ENCODE assay signal across 8 cellular contexts in the genomic region with DNA sequence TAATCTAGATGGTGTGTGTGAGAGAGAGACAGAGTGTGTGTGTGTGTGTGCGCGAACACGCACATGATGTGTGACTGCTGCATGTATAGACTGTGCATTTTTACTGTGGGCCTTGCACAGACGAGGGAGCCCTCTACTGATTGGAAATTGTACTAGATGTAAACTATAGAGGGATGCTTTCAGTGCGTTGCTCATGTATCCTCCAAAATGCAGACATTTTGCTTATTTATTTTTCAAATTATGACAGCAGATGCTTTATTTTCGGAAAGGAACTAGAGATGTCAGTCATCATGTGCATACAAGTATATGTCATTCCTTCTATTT.
DNase-seq lines count a peak whose midpoint lies in the region; ATAC-seq, FAIRE-seq and TF ChIP-seq lines count a peak whose summit lies in the region.

No MANE protein-coding gene starts in this region.

- no peaks in the 10 kb centered on the region for H3K4me1 Mint-ChIP-seq in astrocyte (ENCODE audit: low read depth, unreplicated experiment)

- dilution Hi-C loops in keratinocyte (cut with MboI; ENCODE audit: extremely low pct_ligation_motif_present, low sequenced_read_pairs): no loop called here

- no peaks in the 10 kb centered on the region for H3K36me3 Mint-ChIP-seq in astrocyte (ENCODE audit: low read depth, unreplicated experiment)

- no peaks in the 10 kb centered on the region for H3K9me1 ChIP-seq in keratinocyte (ENCODE audit: control insufficient read depth, extremely low read depth, insufficient read depth, low read length)

- DNase-seq in D341Med (ENCODE audit: low spot score): peak; percentile 67
- peak; percentile 37 for DNase-seq in NCI-H146 (lab: John Stamatoyannopoulos, UW)
- DNase-seq in astrocyte (ENCODE audit: low read depth): peak; percentile 4
- no peak for DNase-seq in keratinocyte (ENCODE audit: low read depth, low spot score)
- no peak for DNase-seq in mucosa of gallbladder (ENCODE audit: low spot score)
- no peak for DNase-seq in putamen (ENCODE audit: low spot score)
- DNase-seq in stimulated activated CD8-positive, alpha-beta memory T cell treated with anti-CD3 and anti-CD28 coated beads, Interleukin-4, amount 100 ng/mL, for 48 hours: no peak

- H3K27ac ChIP-seq in astrocyte (ENCODE audit: low read depth, low read length) (no peak overlapping the region), keratinocyte (ENCODE audit: control insufficient read depth, insufficient read depth, low read length) (no peak overlapping the region)

- H3K9me3 ChIP-seq in astrocyte (ENCODE audit: insufficient read depth, low read depth, low read length): no peaks in the 10 kb centered on the region
- H3K9me3 ChIP-seq in keratinocyte (ENCODE audit: control insufficient read depth, low read depth, low read length): no peaks in the 10 kb centered on the region

- H3K4me3 Mint-ChIP-seq in astrocyte (ENCODE audit: unreplicated experiment): no peak overlapping the region

- H3K27ac Mint-ChIP-seq in astrocyte (ENCODE audit: unreplicated experiment): no peak overlapping the region

- ATAC-seq in GM21526 (IDR thresholded peaks at IDR 0.05; ENCODE audit: low FRiP score, unreplicated experiment): peak; percentile 68

- H3K4me3 ChIP-seq in astrocyte (ENCODE audit: insufficient read depth, low read depth, low read length) (no peak overlapping the region), keratinocyte (ENCODE audit: control insufficient read depth in 2 of 3, extremely low read depth in 1 of 3, insufficient read depth in 2 of 3, low read depth in 1 of 3, low read length in 3 of 3) (no peak overlapping the region)

- TF ChIP-seq CTCF in astrocyte (IDR thresholded peaks at IDR 0.05; ENCODE audit: insufficient read depth, low read depth, low read length) (peak; percentile 33), keratinocyte (optimal IDR thresholded peaks at IDR 0.05 in 1 of 3, IDR thresholded peaks at IDR 0.05 in 1 of 3, conservative IDR thresholded peaks at IDR 0.05 in 1 of 3; ENCODE audit: extremely low read depth in 1 of 3, insufficient read depth in 2 of 3, low read length in 3 of 3) (peak; percentile 47 to 78 (median 69))

- H3K27me3 ChIP-seq in astrocyte (ENCODE audit: insufficient read depth, low read length): no peaks in the 10 kb centered on the region
- H3K27me3 ChIP-seq in keratinocyte (ENCODE audit: control insufficient read depth, extremely low read depth, insufficient read depth, low read length): no peaks in the 10 kb centered on the region

- H3K36me3 ChIP-seq in astrocyte (ENCODE audit: insufficient read depth, low read length) (no peaks in the 10 kb centered on the region), keratinocyte (ENCODE audit: control insufficient read depth in 2 of 2, extremely low read depth in 1 of 2, insufficient read depth in 2 of 2, low read length in 2 of 2) (no peaks in the 10 kb centered on the region)

- H2AFZ ChIP-seq in astrocyte (ENCODE audit: low read depth, low read length) (no peak overlapping the region), keratinocyte (ENCODE audit: control insufficient read depth, low read length) (no peak overlapping the region)

- no peak overlapping the region for H3K4me2 ChIP-seq in astrocyte (ENCODE audit: low read length)
- no peak overlapping the region for H3K4me2 ChIP-seq in keratinocyte (ENCODE audit: control insufficient read depth, extremely low read depth, insufficient read depth, low read depth, low read length)

- H3K79me2 ChIP-seq in astrocyte (ENCODE audit: insufficient read depth, low read length) (no peaks in the 10 kb centered on the region), keratinocyte (ENCODE audit: control insufficient read depth, insufficient read depth, low read length) (no peaks in the 10 kb centered on the region)

- H3K4me1 ChIP-seq in astrocyte (ENCODE audit: insufficient read depth, low read length) (no peaks in the 10 kb centered on the region), keratinocyte (ENCODE audit: control insufficient read depth, extremely low read depth, insufficient read depth, low read length) (no peaks in the 10 kb centered on the region)

- H3K9me3 Mint-ChIP-seq in astrocyte (ENCODE audit: unreplicated experiment): no peaks in the 10 kb centered on the region

- FAIRE-seq in astrocyte (lab: Jason Lieb, UNC) (no peak), keratinocyte (lab: Jason Lieb, UNC) (peak; percentile 32)

- no peak overlapping the region for H3K9ac ChIP-seq in astrocyte (ENCODE audit: low read length)
- H3K9ac ChIP-seq in keratinocyte (ENCODE audit: control insufficient read depth, extremely low read depth, insufficient read depth, low read length): no peak overlapping the region

- H3K27me3 Mint-ChIP-seq in astrocyte (ENCODE audit: low read depth, unreplicated experiment): no peaks in the 10 kb centered on the region

- H4K20me1 ChIP-seq in astrocyte (ENCODE audit: insufficient read depth, low read length): no peaks in the 10 kb centered on the region
- H4K20me1 ChIP-seq in keratinocyte (ENCODE audit: control insufficient read depth, extremely low read depth, insufficient read depth, low read length): no peaks in the 10 kb centered on the region

Comparison
In these comparisons a context has a peak if more than half of its experiments do, and no peak if none do; other contexts are left out.
1. DNase-seq: peak in D341Med (single experiment), NCI-H146 (single experiment) and astrocyte (single experiment); none in keratinocyte (single experiment), mucosa of gallbladder (single experiment), putamen (single experiment) and stimulated activated CD8-positive, alpha-beta memory T cell treated with anti-CD3 and anti-CD28 coated beads, Interleukin-4, amount 100 ng/mL, for 48 hours (single experiment).